1 cellular context compared by ENCODE assay signal in genomic region chr3:73378207-73378606, GRCh38.
TF ChIP-seq lines count a peak whose summit lies in the region.

No MANE protein-coding gene starts in this region.

TF ChIP-seq in SK-N-SH treated with all-trans-retinoic acid at 6 μM for 48 hours, 23 proteins besides CTCF, POLR2A, EP300 and RAD21 (continued from another document):
- no peak for TF ChIP-seq PATZ1 (CRISPR knock-in tag; IDR thresholded peaks at IDR 0.05; ENCODE audit: borderline replicate concordance)
